12 cellular contexts compared by ENCODE assay signal in genomic region chr4:136650541-136651277, GRCh38.
DNase-seq lines count a peak whose midpoint lies in the region; ATAC-seq lines count a peak whose summit lies in the region.
"Had no signal": no experiment of that assay in that cellular context is flagged by ENCODE, and none has a peak within 500 bp of the region (broad histone marks: within the 10 kb centered on the region; RNA-seq: fewer than 3 reads in every experiment).

No MANE protein-coding gene starts in this region.

- no peak overlapping the region for H2BK15ac ChIP-seq in mesenchymal stem cell (ENCODE audit: low read depth, poor library complexity, severe bottlenecking)

- DNase-seq in RKO (ENCODE audit: low spot score) (peak; percentile 47), mesenchymal stem cell (peak; percentile 19), head of caudate nucleus (no peak), COLO829 (ENCODE audit: low spot score) (no peak), NCI-H446 treated with DMSO at 0.1 percent for 48 hours (lab: John Stamatoyannopoulos, UW) (no peak)
- no peak for DNase-seq in stimulated activated CD4-positive, alpha-beta T cell treated with anti-CD3 and anti-CD28 coated beads, Interleukin-4, amount 100 ng/mL, for 4 hours
- DNase-seq: activated gamma-delta T cell treated with Interleukin-2 at 50 U/mL for 16 hours, GDM1, occipital lobe had no signal

- no peak overlapping the region for H3K14ac ChIP-seq in mesenchymal stem cell (ENCODE audit: low read length in 2 of 2)

- ATAC-seq in GM19023 (IDR thresholded peaks at IDR 0.05; ENCODE audit: unreplicated experiment) (peak; percentile 40), HG03457 (IDR thresholded peaks at IDR 0.05; ENCODE audit: unreplicated experiment) (peak; percentile 89)

- H4K8ac ChIP-seq in mesenchymal stem cell (ENCODE audit: low read length), result no peak overlapping the region

- H2AK5ac ChIP-seq in mesenchymal stem cell (ENCODE audit: low read length, severe bottlenecking), result no peak overlapping the region

- H2BK5ac ChIP-seq in mesenchymal stem cell (ENCODE audit: low read depth, low read length, poor library complexity, severe bottlenecking), result no peak overlapping the region

- H3K18ac ChIP-seq in mesenchymal stem cell (ENCODE audit: low read depth in 1 of 2, low read length in 2 of 2), result no peak overlapping the region

- no peak overlapping the region for H3K23ac ChIP-seq in mesenchymal stem cell (ENCODE audit: low read length in 2 of 2)

- H3K9me3 ChIP-seq in mesenchymal stem cell (ENCODE audit: control insufficient read depth, low read length), result no peaks in the 10 kb centered on the region

- no peak overlapping the region for H3K9ac ChIP-seq in mesenchymal stem cell (ENCODE audit: low read length)

- H3K27me3 ChIP-seq in mesenchymal stem cell (ENCODE audit: control insufficient read depth in 1 of 2, insufficient read depth in 1 of 2, low read length in 2 of 2), result no peaks in the 10 kb centered on the region

- no peaks in the 10 kb centered on the region for H3K79me1 ChIP-seq in mesenchymal stem cell (replicated peaks; ENCODE audit: low read length, poor library complexity, severe bottlenecking)

- H3K4me1 ChIP-seq in mesenchymal stem cell (ENCODE audit: control insufficient read depth, insufficient read depth, low read depth, low read length), result peaks cover 2% of the 10 kb centered on the region

- no peak overlapping the region for H2AFZ ChIP-seq in mesenchymal stem cell (ENCODE audit: low read depth, low read length)

- H2BK120ac ChIP-seq in mesenchymal stem cell (ENCODE audit: low read depth, low read length), result no peak overlapping the region

- 96% methylated on average over 4 of the region's 5 CpGs for WGBS in mesenchymal stem cell

- no peaks in the 10 kb centered on the region for H3K36me3 ChIP-seq in mesenchymal stem cell (ENCODE audit: control insufficient read depth in 1 of 2, insufficient read depth in 2 of 2, low read depth in 1 of 2, low read length in 2 of 2)

- H3K4me2 ChIP-seq in mesenchymal stem cell (ENCODE audit: low read length, poor library complexity, severe bottlenecking), result no peak overlapping the region

- H3K4me3 ChIP-seq in mesenchymal stem cell (ENCODE audit: insufficient read depth in 1 of 2, low read depth in 1 of 2, low read length in 2 of 2), result no peak overlapping the region
- H3K4me3 ChIP-seq: SK-N-MC had no signal

- intact Hi-C loops in head of caudate nucleus (cut with DNase I), result no loop called here

- no peak overlapping the region for H2BK12ac ChIP-seq in mesenchymal stem cell (ENCODE audit: low read length in 2 of 2)

- H3K27ac ChIP-seq in mesenchymal stem cell (ENCODE audit: low read length, poor library complexity, severe bottlenecking), result no peak overlapping the region
- H3K27ac ChIP-seq: SK-N-MC had no signal

- H4K91ac ChIP-seq in mesenchymal stem cell (ENCODE audit: low read length), result no peak overlapping the region

- no peak overlapping the region for H3K4ac ChIP-seq in mesenchymal stem cell (ENCODE audit: low read depth in 1 of 2, low read length in 2 of 2)

Comparison
In these comparisons a context has a peak if more than half of its experiments do, and no peak if none do; other contexts are left out.
1. DNase-seq: peak in RKO (single experiment) and mesenchymal stem cell (single experiment); none in head of caudate nucleus (0 of 42), COLO829 (single experiment), stimulated activated CD4-positive, alpha-beta T cell treated with anti-CD3 and anti-CD28 coated beads, Interleukin-4, amount 100 ng/mL, for 4 hours (0 of 2) and NCI-H446 treated with DMSO at 0.1 percent for 48 hours (single experiment).